In the genomic region with DNA sequence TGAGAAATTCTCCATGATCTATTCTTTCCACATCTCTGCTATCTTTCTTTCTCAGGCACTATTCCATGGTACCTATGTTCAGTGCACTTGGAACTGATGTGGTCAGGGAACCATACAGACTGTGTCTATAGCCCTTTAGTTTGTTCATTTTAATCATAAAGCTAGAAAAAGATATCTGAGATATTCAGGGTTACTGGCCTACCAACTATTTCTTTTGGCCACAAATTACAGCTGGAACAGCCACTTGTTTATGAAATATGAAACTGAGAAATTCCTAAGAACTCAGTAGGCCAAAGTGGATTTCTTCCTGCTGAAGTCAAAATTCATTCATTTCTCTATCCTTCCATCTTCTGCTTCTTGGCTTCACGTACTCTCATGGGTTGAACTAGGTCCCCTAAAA, we compare ENCODE assay signal across 21 cellular contexts. TPM values are rescaled to one million over a fixed set of nuclear protein-coding genes. Genes with fewer than 3 reads are reported as not detected.
A peak's percentile ranks its signal among the peaks of the same experiment; 100 is the strongest.
DNase-seq lines count a peak whose midpoint lies in the region; ATAC-seq, FAIRE-seq and TF ChIP-seq lines count a peak whose summit lies in the region.
"Had no signal": no experiment of that assay in that cellular context is flagged by ENCODE, and none has a peak within 500 bp of the region (broad histone marks: within the 10 kb centered on the region; RNA-seq: fewer than 3 reads in every experiment).

No MANE protein-coding gene starts in this region.

- H3F3A ChIP-seq in GM23248 (ENCODE audit: insufficient read depth) = no peaks in the 10 kb centered on the region

- 62 to 65% methylated on average over 1 of the region's 1 CpG for WGBS in GM23248 (ENCODE audit: low coverage in 1 of 2, low lambda C conversion rate in 2 of 2, missing lambda C conversion rate in 2 of 2), 2 experiments
- 91 to 92% methylated on average over 1 of the region's 1 CpG for WGBS in pancreas, 2 donors

- H3K9ac ChIP-seq in GM23248 = no peak overlapping the region

- no peak overlapping the region for H2AFZ ChIP-seq in GM23248
- H2AFZ ChIP-seq: GM23338 had no signal

- intact Hi-C loops in pancreas (cut with DNase I) = no loop called here

- TF ChIP-seq CTCF in choroid plexus epithelial cell (conservative IDR thresholded peaks at IDR 0.05; ENCODE audit: low read depth, low read length) (no peak), pancreas (IDR thresholded peaks at IDR 0.05) (no peak)

- H3K4me2 ChIP-seq in GM23248 (ENCODE audit: unreplicated experiment) = no peak overlapping the region
- H3K4me2 ChIP-seq: GM23338 had no signal

- H4K20me1 ChIP-seq in GM23248 (ENCODE audit: insufficient read depth) = no peaks in the 10 kb centered on the region

- DNase-seq in GM23248 (peak; percentile 25), choroid plexus epithelial cell (ENCODE audit: low read depth) (peak; percentile 49), foreskin melanocyte (peak; percentile 13), COR-L47 (lab: John Stamatoyannopoulos, UW) (no peak), pancreas (no peak), Ammon's horn (ENCODE audit: low spot score) (no peak)
- DNase-seq: AML-193, KG1, NCI-H1105, NCI-H1694, NCI-H2081, NCI-H446, NCI-H526, SJCRH30 had no signal

- H3K79me2 ChIP-seq in GM23248 (ENCODE audit: insufficient read depth) = no peaks in the 10 kb centered on the region

- no peak for FAIRE-seq in pancreas (lab: Jason Lieb, UNC)
- FAIRE-seq: D721Med, GM12891, RCC 7860 had no signal

- H3K4me3 ChIP-seq in GM23248 (no peak overlapping the region), choroid plexus epithelial cell (ENCODE audit: low read depth, low read length) (no peak overlapping the region), pancreas (no peak overlapping the region)
- H3K4me3 ChIP-seq: GM23338, HAP-1, SJCRH30 had no signal

- no peaks in the 10 kb centered on the region for H3K9me2 ChIP-seq in GM23248 (ENCODE audit: insufficient read depth)

- ATAC-seq in esophagus mucosa (no peak), pancreas (no peak)
- ATAC-seq: GM23338 had no signal

- H3K36me3 ChIP-seq in GM23248 (ENCODE audit: low read depth) (no peaks in the 10 kb centered on the region), pancreas (no peaks in the 10 kb centered on the region)
- H3K36me3 ChIP-seq: HAP-1, SJCRH30 had no signal

- H3K27me3 ChIP-seq in GM23248 (replicated peaks; ENCODE audit: insufficient read depth) (no peaks in the 10 kb centered on the region), pancreas (no peaks in the 10 kb centered on the region)
- H3K27me3 ChIP-seq: SJCRH30 had no signal

- H3K4me1 ChIP-seq in GM23248 (ENCODE audit: insufficient read depth) (no peaks in the 10 kb centered on the region), pancreas (no peaks in the 10 kb centered on the region)
- H3K4me1 ChIP-seq: HAP-1, SJCRH30 had no signal

- in situ Hi-C loops in GM23248 (cut with MboI) = no loop called here

- H3K27ac ChIP-seq in GM23248 (no peak overlapping the region), pancreas (no peak overlapping the region)
- H3K27ac ChIP-seq: C4-2B, SJCRH30 had no signal

- H3K9me3 ChIP-seq in GM23248 (ENCODE audit: low read depth) = no peaks in the 10 kb centered on the region
- no peaks in the 10 kb centered on the region for H3K9me3 ChIP-seq in pancreas
- H3K9me3 ChIP-seq: HAP-1, SJCRH30 had no signal

RNA-seq across cellular contexts. Expression of a gene that starts 22.8 kb away (rescaled TPM):
- 0.11 TPM in 1 of 2 replicates, not detected in the other for total RNA-seq in GM23248 (2014; rRNA removed; shearing (Covaris generic))
- 0.43 and 0.51 TPM in 2 replicates for polyA plus RNA-seq in GM23248 (2016; fragmentation: Nextera tagmentation; extraction: Ambion mirVana)
- total RNA-seq in esophagus mucosa = 1.6 TPM
- total RNA-seq in pancreas = 10 to 100 TPM in 2 of 6 donors, 1 to 10 TPM in 4; 1.1 to 20.5 (median 3.4) TPM
- 1 to 10 TPM; 3.8 to 5.0 TPM for polyA plus RNA-seq in pancreas

Comparison
In these comparisons a context has a peak if more than half of its experiments do, and no peak if none do; other contexts are left out.
1. DNase-seq: peak in GM23248 (single experiment), choroid plexus epithelial cell (single experiment) and foreskin melanocyte (single experiment); none in COR-L47 (single experiment), pancreas (0 of 6) and Ammon's horn (single experiment).